1 cellular context compared by ENCODE assay signal in the genomic region with DNA sequence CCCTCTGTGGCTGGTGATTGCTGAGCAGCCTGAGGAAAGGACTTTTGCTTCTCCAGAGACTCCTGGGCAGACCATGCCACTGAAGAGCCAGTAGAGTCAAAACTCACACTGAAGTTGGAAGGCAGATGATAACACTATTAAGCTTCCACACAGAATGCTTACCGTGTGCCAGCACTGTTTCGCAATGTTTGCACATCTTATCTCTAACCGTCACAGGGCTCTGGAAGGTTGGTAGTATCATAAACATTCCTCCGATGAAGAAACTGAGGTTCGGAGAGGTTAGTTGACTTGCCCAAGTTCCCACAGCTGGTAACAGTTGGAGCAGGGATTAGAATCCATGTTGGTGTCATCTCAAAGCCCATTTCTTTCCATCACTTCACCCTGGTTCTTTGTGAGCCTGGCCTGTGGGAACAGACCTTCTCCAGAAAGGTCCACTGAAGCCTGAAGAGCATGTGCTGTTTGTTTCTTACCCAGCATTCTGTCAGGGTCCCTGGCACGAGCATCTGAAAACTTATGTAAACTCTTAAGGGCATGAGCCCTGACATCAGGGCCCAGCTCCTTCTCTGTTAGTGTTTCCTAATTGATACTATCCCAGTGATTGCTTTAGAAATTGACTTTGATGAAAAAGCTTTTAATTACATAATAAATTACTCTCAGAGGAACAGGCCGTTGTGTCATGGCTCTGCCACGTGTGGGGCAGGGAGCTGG.
TF ChIP-seq lines count a peak whose summit lies in the region.

No MANE protein-coding gene starts in this region.

TF ChIP-seq in K562, 482 proteins besides CTCF, POLR2A, EP300 and RAD21 (continued from another document and continues in another):
- TF ChIP-seq ATF1 (CRISPR knock-in tag; IDR thresholded peaks at IDR 0.05) (no peak), ATF1 (tag; IDR thresholded peaks at IDR 0.05) (0 out of 2 replicates have a peak, but pooled peaks have one; percentile 41), KDM4B (IDR thresholded peaks at IDR 0.05; ENCODE audit: borderline replicate concordance in 2 of 2, low read depth in 1 of 2) (no peak), JUND (IDR thresholded peaks at IDR 0.05; ENCODE audit: borderline replicate concordance, low read depth, low read length) (peak; percentile 54; the same call in 1 of the 2 replicates), JUND (tag; IDR thresholded peaks at IDR 0.05; ENCODE audit: borderline replicate concordance, low read depth, low read length) (peak; percentile 54; the same call in 1 of the 3 replicates), TGIF2 (CRISPR knock-in tag; IDR thresholded peaks at IDR 0.05) (no peak), ZNF140 (CRISPR knock-in tag; IDR thresholded peaks at IDR 0.05) (no peak), HDGF (IDR thresholded peaks at IDR 0.05) (no peak), ZEB2 (IDR thresholded peaks at IDR 0.05) (no peak), POLR3A (IDR thresholded peaks at IDR 0.05; ENCODE audit: borderline replicate concordance, extremely low read depth, insufficient read depth, insufficient read length) (no peak), NFIX (CRISPR knock-in tag; IDR thresholded peaks at IDR 0.05; ENCODE audit: low read depth) (no peak), RFX7 (CRISPR knock-in tag; IDR thresholded peaks at IDR 0.05) (no peak), NONO (IDR thresholded peaks at IDR 0.05; ENCODE audit: low read depth in 2 of 2, low read length in 1 of 2) (no peak), HNRNPLL (IDR thresholded peaks at IDR 0.05; ENCODE audit: low read depth, low read length, poor library complexity, severe bottlenecking) (no peak), ATF7 (IDR thresholded peaks at IDR 0.05) (peak; percentile 39; the same call in 1 of the 2 replicates), SMARCA4 (IDR thresholded peaks at IDR 0.05) (peak; percentile 82), TCFL5 (CRISPR knock-in tag; conservative IDR thresholded peaks at IDR 0.05) (no peak), MTA3 (IDR thresholded peaks at IDR 0.05; ENCODE audit: borderline replicate concordance) (peak; percentile 64; the same call in 1 of the 2 replicates), SNIP1 (IDR thresholded peaks at IDR 0.05; ENCODE audit: low read depth) (no peak), ZNF354B (CRISPR knock-in tag; IDR thresholded peaks at IDR 0.05) (no peak), ZSCAN29 (IDR thresholded peaks at IDR 0.05) (no peak), GABPA (tag; conservative IDR thresholded peaks at IDR 0.05; ENCODE audit: low read depth) (no peak), ZC3H4 (CRISPR knock-in tag; IDR thresholded peaks at IDR 0.05; ENCODE audit: borderline replicate concordance) (no peak), THRAP3 (IDR thresholded peaks at IDR 0.05; ENCODE audit: borderline replicate concordance) (no peak), KAT7 (CRISPR knock-in tag; IDR thresholded peaks at IDR 0.05; ENCODE audit: borderline replicate concordance) (no peak), ZFP36 (IDR thresholded peaks at IDR 0.05; ENCODE audit: low read depth, low read length, partially characterized antibody) (peak; percentile 68), ZNF324 (CRISPR knock-in tag; IDR thresholded peaks at IDR 0.05) (no peak), COPS2 (conservative IDR thresholded peaks at IDR 0.05) (no peak), ZNF780A (CRISPR knock-in tag; IDR thresholded peaks at IDR 0.05) (no peak), CREB1 (IDR thresholded peaks at IDR 0.05) (no peak), CREB1 (CRISPR knock-in tag; IDR thresholded peaks at IDR 0.05) (0 out of 2 replicates have a peak, but pooled peaks have one; percentile 13), ZNF57 (CRISPR knock-in tag; IDR thresholded peaks at IDR 0.05) (no peak), WHSC1 (IDR thresholded peaks at IDR 0.05; ENCODE audit: low read length) (no peak), MCM3 (IDR thresholded peaks at IDR 0.05) (no peak), KHSRP (IDR thresholded peaks at IDR 0.05) (no peak), FOXA3 (CRISPR knock-in tag; conservative IDR thresholded peaks at IDR 0.05 in 1 of 2, IDR thresholded peaks at IDR 0.05 in 1 of 2) (peak; percentile 94 to 99), RFX1 (IDR thresholded peaks at IDR 0.05) (no peak), SIN3A (IDR thresholded peaks at IDR 0.05; ENCODE audit: borderline replicate concordance in 2 of 2, control insufficient read depth in 1 of 2, low read depth in 2 of 2, low read length in 2 of 2) (no peak), HNRNPK (IDR thresholded peaks at IDR 0.05; ENCODE audit: low read depth, low read length, poor library complexity, severe bottlenecking) (no peak), ZNF184 (CRISPR knock-in tag; IDR thresholded peaks at IDR 0.05) (no peak), MAFF (IDR thresholded peaks at IDR 0.05; ENCODE audit: low read length) (no peak), POLR2B (IDR thresholded peaks at IDR 0.05; ENCODE audit: low read depth, partially characterized antibody) (no peak), MEF2A (IDR thresholded peaks at IDR 0.05; ENCODE audit: control insufficient read depth, low read depth, low read length) (no peak), ZNF76 (CRISPR knock-in tag; IDR thresholded peaks at IDR 0.05; ENCODE audit: borderline replicate concordance) (no peak), PHF20 (IDR thresholded peaks at IDR 0.05; ENCODE audit: partially characterized antibody) (no peak), TAL1 (IDR thresholded peaks at IDR 0.05) (peak; percentile 75), U2AF1 (optimal IDR thresholded peaks at IDR 0.05; ENCODE audit: low read depth, low read length) (no peak), FOXP1 (CRISPR knock-in tag; IDR thresholded peaks at IDR 0.05) (no peak), CHD1 (IDR thresholded peaks at IDR 0.05; ENCODE audit: low read length) (no peak), CXXC5 (CRISPR knock-in tag; IDR thresholded peaks at IDR 0.05) (peak; percentile 59), STAT5A (IDR thresholded peaks at IDR 0.05; ENCODE audit: borderline replicate concordance, low read length) (peak; percentile 48; the same call in 1 of the 2 replicates), ZNF707 (CRISPR knock-in tag; conservative IDR thresholded peaks at IDR 0.05) (no peak), SOX6 (IDR thresholded peaks at IDR 0.05) (peak; percentile 70), EP400 (IDR thresholded peaks at IDR 0.05) (peak; percentile 36; the same call in 1 of the 2 replicates), CEBPG (CRISPR knock-in tag; IDR thresholded peaks at IDR 0.05) (peak; percentile 90), CEBPG (tag; conservative IDR thresholded peaks at IDR 0.05 in 1 of 2, IDR thresholded peaks at IDR 0.05 in 1 of 2) (peak; percentile 95), FOXA1 (IDR thresholded peaks at IDR 0.05; ENCODE audit: borderline replicate concordance) (peak; percentile 65; the same call in 1 of the 2 replicates), SMARCE1 (IDR thresholded peaks at IDR 0.05) (peak; percentile 69; the same call in 1 of the 2 replicates)
- TF ChIP-seq, protein P1, sequence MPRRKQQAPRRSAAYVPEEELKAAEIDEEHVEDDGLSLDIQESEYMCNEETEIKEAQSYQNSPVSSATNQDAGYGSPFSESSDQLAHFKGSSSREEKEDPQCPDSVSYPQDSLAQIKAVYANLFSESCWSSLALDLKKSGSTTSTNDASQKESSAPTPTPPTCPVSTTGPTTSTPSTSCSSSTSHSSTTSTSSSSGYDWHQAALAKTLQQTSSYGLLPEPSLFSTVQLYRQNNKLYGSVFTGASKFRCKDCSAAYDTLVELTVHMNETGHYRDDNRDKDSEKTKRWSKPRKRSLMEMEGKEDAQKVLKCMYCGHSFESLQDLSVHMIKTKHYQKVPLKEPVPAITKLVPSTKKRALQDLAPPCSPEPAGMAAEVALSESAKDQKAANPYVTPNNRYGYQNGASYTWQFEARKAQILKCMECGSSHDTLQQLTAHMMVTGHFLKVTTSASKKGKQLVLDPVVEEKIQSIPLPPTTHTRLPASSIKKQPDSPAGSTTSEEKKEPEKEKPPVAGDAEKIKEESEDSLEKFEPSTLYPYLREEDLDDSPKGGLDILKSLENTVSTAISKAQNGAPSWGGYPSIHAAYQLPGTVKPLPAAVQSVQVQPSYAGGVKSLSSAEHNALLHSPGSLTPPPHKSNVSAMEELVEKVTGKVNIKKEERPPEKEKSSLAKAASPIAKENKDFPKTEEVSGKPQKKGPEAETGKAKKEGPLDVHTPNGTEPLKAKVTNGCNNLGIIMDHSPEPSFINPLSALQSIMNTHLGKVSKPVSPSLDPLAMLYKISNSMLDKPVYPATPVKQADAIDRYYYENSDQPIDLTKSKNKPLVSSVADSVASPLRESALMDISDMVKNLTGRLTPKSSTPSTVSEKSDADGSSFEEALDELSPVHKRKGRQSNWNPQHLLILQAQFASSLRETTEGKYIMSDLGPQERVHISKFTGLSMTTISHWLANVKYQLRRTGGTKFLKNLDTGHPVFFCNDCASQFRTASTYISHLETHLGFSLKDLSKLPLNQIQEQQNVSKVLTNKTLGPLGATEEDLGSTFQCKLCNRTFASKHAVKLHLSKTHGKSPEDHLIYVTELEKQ (CRISPR knock-in tag; IDR thresholded peaks at IDR 0.05), result no peak
- TF ChIP-seq, protein P2, sequence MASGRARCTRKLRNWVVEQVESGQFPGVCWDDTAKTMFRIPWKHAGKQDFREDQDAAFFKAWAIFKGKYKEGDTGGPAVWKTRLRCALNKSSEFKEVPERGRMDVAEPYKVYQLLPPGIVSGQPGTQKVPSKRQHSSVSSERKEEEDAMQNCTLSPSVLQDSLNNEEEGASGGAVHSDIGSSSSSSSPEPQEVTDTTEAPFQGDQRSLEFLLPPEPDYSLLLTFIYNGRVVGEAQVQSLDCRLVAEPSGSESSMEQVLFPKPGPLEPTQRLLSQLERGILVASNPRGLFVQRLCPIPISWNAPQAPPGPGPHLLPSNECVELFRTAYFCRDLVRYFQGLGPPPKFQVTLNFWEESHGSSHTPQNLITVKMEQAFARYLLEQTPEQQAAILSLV (tag; IDR thresholded peaks at IDR 0.05), result peak; percentile 56; the same call in 1 of the 2 replicates
- TF ChIP-seq, protein P3, sequence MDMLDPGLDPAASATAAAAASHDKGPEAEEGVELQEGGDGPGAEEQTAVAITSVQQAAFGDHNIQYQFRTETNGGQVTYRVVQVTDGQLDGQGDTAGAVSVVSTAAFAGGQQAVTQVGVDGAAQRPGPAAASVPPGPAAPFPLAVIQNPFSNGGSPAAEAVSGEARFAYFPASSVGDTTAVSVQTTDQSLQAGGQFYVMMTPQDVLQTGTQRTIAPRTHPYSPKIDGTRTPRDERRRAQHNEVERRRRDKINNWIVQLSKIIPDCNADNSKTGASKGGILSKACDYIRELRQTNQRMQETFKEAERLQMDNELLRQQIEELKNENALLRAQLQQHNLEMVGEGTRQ (CRISPR knock-in tag; IDR thresholded peaks at IDR 0.05), result no peak
- TF ChIP-seq, protein P4, sequence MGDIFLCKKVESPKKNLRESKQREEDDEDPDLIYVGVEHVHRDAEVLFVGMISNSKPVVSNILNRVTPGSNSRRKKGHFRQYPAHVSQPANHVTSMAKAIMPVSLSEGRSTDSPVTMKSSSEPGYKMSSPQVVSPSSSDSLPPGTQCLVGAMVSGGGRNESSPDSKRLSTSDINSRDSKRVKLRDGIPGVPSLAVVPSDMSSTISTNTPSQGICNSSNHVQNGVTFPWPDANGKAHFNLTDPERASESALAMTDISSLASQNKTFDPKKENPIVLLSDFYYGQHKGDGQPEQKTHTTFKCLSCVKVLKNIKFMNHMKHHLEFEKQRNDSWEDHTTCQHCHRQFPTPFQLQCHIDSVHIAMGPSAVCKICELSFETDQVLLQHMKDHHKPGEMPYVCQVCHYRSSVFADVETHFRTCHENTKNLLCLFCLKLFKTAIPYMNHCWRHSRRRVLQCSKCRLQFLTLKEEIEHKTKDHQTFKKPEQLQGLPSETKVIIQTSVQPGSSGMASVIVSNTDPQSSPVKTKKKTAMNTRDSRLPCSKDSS (IDR thresholded peaks at IDR 0.05; ENCODE audit: low read depth, partially characterized antibody), result no peak
- TF ChIP-seq, protein P5, sequence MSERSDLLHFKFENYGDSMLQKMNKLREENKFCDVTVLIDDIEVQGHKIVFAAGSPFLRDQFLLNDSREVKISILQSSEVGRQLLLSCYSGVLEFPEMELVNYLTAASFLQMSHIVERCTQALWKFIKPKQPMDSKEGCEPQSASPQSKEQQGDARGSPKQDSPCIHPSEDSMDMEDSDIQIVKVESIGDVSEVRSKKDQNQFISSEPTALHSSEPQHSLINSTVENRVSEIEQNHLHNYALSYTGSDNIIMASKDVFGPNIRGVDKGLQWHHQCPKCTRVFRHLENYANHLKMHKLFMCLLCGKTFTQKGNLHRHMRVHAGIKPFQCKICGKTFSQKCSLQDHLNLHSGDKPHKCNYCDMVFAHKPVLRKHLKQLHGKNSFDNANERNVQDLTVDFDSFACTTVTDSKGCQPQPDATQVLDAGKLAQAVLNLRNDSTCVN (CRISPR knock-in tag; IDR thresholded peaks at IDR 0.05), result no peak
- TF ChIP-seq, protein P6, sequence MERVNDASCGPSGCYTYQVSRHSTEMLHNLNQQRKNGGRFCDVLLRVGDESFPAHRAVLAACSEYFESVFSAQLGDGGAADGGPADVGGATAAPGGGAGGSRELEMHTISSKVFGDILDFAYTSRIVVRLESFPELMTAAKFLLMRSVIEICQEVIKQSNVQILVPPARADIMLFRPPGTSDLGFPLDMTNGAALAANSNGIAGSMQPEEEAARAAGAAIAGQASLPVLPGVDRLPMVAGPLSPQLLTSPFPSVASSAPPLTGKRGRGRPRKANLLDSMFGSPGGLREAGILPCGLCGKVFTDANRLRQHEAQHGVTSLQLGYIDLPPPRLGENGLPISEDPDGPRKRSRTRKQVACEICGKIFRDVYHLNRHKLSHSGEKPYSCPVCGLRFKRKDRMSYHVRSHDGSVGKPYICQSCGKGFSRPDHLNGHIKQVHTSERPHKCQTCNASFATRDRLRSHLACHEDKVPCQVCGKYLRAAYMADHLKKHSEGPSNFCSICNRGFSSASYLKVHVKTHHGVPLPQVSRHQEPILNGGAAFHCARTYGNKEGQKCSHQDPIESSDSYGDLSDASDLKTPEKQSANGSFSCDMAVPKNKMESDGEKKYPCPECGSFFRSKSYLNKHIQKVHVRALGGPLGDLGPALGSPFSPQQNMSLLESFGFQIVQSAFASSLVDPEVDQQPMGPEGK (CRISPR knock-in tag; IDR thresholded peaks at IDR 0.05; ENCODE audit: borderline replicate concordance), result no peak
- TF ChIP-seq, protein P7, sequence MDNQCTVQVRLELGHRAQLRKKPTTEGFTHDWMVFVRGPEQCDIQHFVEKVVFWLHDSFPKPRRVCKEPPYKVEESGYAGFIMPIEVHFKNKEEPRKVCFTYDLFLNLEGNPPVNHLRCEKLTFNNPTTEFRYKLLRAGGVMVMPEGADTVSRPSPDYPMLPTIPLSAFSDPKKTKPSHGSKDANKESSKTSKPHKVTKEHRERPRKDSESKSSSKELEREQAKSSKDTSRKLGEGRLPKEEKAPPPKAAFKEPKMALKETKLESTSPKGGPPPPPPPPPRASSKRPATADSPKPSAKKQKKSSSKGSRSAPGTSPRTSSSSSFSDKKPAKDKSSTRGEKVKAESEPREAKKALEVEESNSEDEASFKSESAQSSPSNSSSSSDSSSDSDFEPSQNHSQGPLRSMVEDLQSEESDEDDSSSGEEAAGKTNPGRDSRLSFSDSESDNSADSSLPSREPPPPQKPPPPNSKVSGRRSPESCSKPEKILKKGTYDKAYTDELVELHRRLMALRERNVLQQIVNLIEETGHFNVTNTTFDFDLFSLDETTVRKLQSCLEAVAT (IDR thresholded peaks at IDR 0.05), result no peak
- TF ChIP-seq, protein P8, sequence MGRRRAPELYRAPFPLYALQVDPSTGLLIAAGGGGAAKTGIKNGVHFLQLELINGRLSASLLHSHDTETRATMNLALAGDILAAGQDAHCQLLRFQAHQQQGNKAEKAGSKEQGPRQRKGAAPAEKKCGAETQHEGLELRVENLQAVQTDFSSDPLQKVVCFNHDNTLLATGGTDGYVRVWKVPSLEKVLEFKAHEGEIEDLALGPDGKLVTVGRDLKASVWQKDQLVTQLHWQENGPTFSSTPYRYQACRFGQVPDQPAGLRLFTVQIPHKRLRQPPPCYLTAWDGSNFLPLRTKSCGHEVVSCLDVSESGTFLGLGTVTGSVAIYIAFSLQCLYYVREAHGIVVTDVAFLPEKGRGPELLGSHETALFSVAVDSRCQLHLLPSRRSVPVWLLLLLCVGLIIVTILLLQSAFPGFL (CRISPR knock-in tag; IDR thresholded peaks at IDR 0.05), result no peak
